ENCODE assay signal across 9 cellular contexts in the genomic region with DNA sequence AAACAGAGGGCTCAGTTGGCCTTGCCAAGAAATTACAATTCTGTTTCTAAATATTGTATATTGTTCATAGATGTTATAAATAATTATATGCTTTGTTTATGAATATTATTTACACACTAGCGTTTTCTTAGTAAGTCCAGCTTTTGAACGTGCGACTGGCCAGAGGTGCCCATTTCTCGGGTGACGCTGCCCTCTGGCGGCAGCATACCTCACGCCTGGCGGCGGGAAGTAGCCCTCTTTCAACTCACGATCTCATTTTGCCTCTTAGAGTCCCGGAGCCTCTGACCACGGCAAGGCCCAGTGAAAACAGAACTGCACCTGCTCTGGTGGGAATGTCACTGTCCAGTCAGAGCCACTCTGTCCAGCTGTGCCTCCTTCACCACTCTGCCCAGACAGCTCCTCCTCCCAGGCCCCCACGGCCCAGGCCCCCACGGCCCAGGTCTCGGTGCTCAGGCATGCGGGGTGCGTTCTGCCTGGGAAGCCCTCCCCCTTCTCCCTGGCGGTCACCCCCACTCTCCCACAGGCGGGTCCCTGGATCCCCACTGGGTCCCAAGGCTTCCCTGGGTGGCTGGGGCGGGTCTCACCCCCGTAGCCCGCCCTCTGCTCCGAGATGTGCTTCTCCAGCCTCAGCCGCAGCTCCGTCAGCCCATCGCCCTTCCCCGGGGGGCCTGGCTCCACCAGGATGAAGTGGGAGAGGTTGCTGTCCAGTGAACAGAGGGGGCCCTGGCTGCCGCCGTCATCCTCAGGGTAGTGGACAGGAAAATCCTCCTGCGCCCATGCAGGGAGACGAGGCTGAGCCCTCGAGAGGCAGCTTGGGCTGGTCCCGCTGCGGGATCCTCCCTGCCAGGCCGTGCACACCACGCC. TPM values are rescaled to one million over a fixed set of nuclear protein-coding genes. Genes with fewer than 3 reads are reported as not detected.
A peak's percentile ranks its signal among the peaks of the same experiment; 100 is the strongest.
DNase-seq lines count a peak whose midpoint lies in the region; ATAC-seq, FAIRE-seq and TF ChIP-seq lines count a peak whose summit lies in the region.
"Had no signal": no experiment of that assay in that cellular context is flagged by ENCODE, and none has a peak within 500 bp of the region (broad histone marks: within the 10 kb centered on the region; RNA-seq: fewer than 3 reads in every experiment).

No MANE protein-coding gene starts in this region.

- peak; percentile 40 for FAIRE-seq in HTR-8/SVneo (lab: Jason Lieb, UNC)

- no peak for ATAC-seq in HG03521 (IDR thresholded peaks at IDR 0.05; ENCODE audit: unreplicated experiment)

- CTCF ChIA-PET in activated naive CD4-positive, alpha-beta T cell treated with anti-CD3 and anti-CD28 coated beads, Interleukin-2, amount 10 ng/mL, durations not matched to agents 7 days and 5 days (lab: Charles Lee) = interaction anchor here (0.6 to 10.3 kb wide), 20 partner anchors 11 to 472 kb away, joined by 3 to 279 read pairs (median 8); a partner anchor contains a TSS

- H3K4me3 Mint-ChIP-seq in activated naive CD4-positive, alpha-beta T cell treated with anti-CD3 and anti-CD28 coated beads, Interleukin-2, amount 10 ng/mL, durations not matched to agents 7 days and 5 days = no peak overlapping the region

- intact Hi-C loops in ovary (cut with DNase I) (loop anchor here (1.0 to 10.0 kb wide), 7 partner anchors 105 to 475 kb away; no protein-coding TSS in a partner anchor), uterus (cut with DNase I; ENCODE audit: low total_unique reads) (loop anchor here (5.0 to 10.0 kb wide), 2 partner anchors 118 to 475 kb away; a partner anchor contains a TSS)

- H3K9me3 ChIP-seq in ovary (no peaks in the 10 kb centered on the region), uterus (no peaks in the 10 kb centered on the region)

- no peaks in the 10 kb centered on the region for H3K36me3 Mint-ChIP-seq in activated naive CD4-positive, alpha-beta T cell treated with anti-CD3 and anti-CD28 coated beads, Interleukin-2, amount 10 ng/mL, durations not matched to agents 7 days and 5 days

- H3K27ac Mint-ChIP-seq in activated naive CD4-positive, alpha-beta T cell treated with anti-CD3 and anti-CD28 coated beads, Interleukin-2, amount 10 ng/mL, durations not matched to agents 7 days and 5 days = no peak overlapping the region

- no peak for TF ChIP-seq EP300 in ovary (IDR thresholded peaks at IDR 0.05)

- no peak for TF ChIP-seq POLR2A in ovary (IDR thresholded peaks at IDR 0.05)
- TF ChIP-seq POLR2A in uterus (IDR thresholded peaks at IDR 0.05) = peak in 1 of 2 donors; percentile 13

- DNase-seq in COR-L47 (lab: John Stamatoyannopoulos, UW) = peak; percentile 66
- DNase-seq in HTR-8/SVneo (ENCODE audit: insufficient read length, low spot score) = peak; percentile 79
- peak; percentile 77 for DNase-seq in RPMI8226
- peak; percentile 76 for DNase-seq in activated naive CD4-positive, alpha-beta T cell treated with anti-CD3 and anti-CD28 coated beads, Interleukin-2, amount 10 ng/mL, durations not matched to agents 7 days and 5 days
- DNase-seq in germinal center (ENCODE audit: low spot score) = peak; percentile 78
- DNase-seq in ovary = peak; percentile 68 to 90 (median 82)
- DNase-seq in uterus = peak; percentile 80 to 86

- H3K9me3 Mint-ChIP-seq in activated naive CD4-positive, alpha-beta T cell treated with anti-CD3 and anti-CD28 coated beads, Interleukin-2, amount 10 ng/mL, durations not matched to agents 7 days and 5 days = no peaks in the 10 kb centered on the region

- no peaks in the 10 kb centered on the region for H3K27me3 Mint-ChIP-seq in activated naive CD4-positive, alpha-beta T cell treated with anti-CD3 and anti-CD28 coated beads, Interleukin-2, amount 10 ng/mL, durations not matched to agents 7 days and 5 days

- peak; percentile 62 to 81 (median 66) for TF ChIP-seq CTCF in ovary (IDR thresholded peaks at IDR 0.05)
- peak; percentile 81 to 92 (median 88) for TF ChIP-seq CTCF in uterus (IDR thresholded peaks at IDR 0.05)

- H3K4me1 ChIP-seq in ovary (ENCODE audit: insufficient read depth) (peaks cover 2% of the 10 kb centered on the region), uterus (no peaks in the 10 kb centered on the region)

- H3K27ac ChIP-seq in ovary = no peak overlapping the region
- H3K27ac ChIP-seq in uterus = peak overlapping the region; percentile 61 to 67

- H3K4me3 ChIP-seq in ovary = no peak overlapping the region
- H3K4me3 ChIP-seq in uterus = no peak overlapping the region

- H3K4me1 Mint-ChIP-seq in activated naive CD4-positive, alpha-beta T cell treated with anti-CD3 and anti-CD28 coated beads, Interleukin-2, amount 10 ng/mL, durations not matched to agents 7 days and 5 days = peaks cover 3% of the 10 kb centered on the region

- no peaks in the 10 kb centered on the region for H3K36me3 ChIP-seq in ovary
- H3K36me3 ChIP-seq in uterus = no peaks in the 10 kb centered on the region

- WGBS in ovary, 3 donors = 52 to 54% (median 52%) methylated on average over 34 to 36 of the region's 36 CpGs

- H3K27me3 ChIP-seq in ovary = no peaks in the 10 kb centered on the region
- H3K27me3 ChIP-seq in uterus = no peaks in the 10 kb centered on the region

RNA-seq across cellular contexts. Expression of a gene that starts 19.3 kb away (rescaled TPM):
- total RNA-seq in ovary (10 to 100 TPM; 37.1 to 73.4 (median 49.4) TPM), uterus (10 to 100 TPM; 11.0 to 66.5 (median 26.2) TPM)
- polyA plus RNA-seq in ovary = 10 to 100 TPM in 1 of 2 donors, 1 to 10 TPM in 1; 1.3 to 41.7 TPM

RNA-seq across cellular contexts. Expression of a gene that starts 24.4 kb away (rescaled TPM):
- total RNA-seq in ovary = under 1 TPM in 2 of 7 donors, not detected in 5; 0.08 to 0.11 TPM
- polyA plus RNA-seq in ovary = under 1 TPM in 1 of 2 donors, not detected in 1; 0.05 TPM
- under 1 TPM in 1 of 4 donors, not detected in 3; 0.21 TPM for total RNA-seq in uterus
- total RNA-seq: T-helper 1 cell treated with Interleukin-12 subunit alpha and Interleukin-12 subunit beta and Interleukin-4 antibody, amounts not matched to agents 30 ng/mL and 1 ng/mL, for 36 hours had no signal

RNA-seq across cellular contexts. Expression of a gene that starts 24.9 kb away (rescaled TPM):
- total RNA-seq in ovary (1 to 10 TPM; 1.4 to 9.7 (median 3.8) TPM), uterus (10 to 100 TPM in 1 of 4 donors, 1 to 10 TPM in 3; 2.6 to 10.4 (median 5.4) TPM)
- polyA plus RNA-seq in ovary = 10 to 100 TPM in 1 of 2 donors, 1 to 10 TPM in 1; 2.5 to 17.2 TPM

RNA-seq across cellular contexts. Expression of a gene that starts 42.8 kb away (rescaled TPM):
- total RNA-seq in ovary (100 to 1,000 TPM; 206 to 723 (median 541) TPM), uterus (100 to 1,000 TPM; 394 to 852 (median 626) TPM)
- 100 to 1,000 TPM; 365 to 661 TPM for polyA plus RNA-seq in ovary

Comparison
In these comparisons a context has a peak if more than half of its experiments do, and no peak if none do; other contexts are left out.
1. H3K27ac ChIP-seq: peak in uterus (2 of 2); none in ovary (0 of 2).
2. Peak in every context shown above with its lines, with median percentiles within 50 percentile points of each other: DNase-seq.